ENCODE assay signal across 19 cellular contexts in the genomic region with DNA sequence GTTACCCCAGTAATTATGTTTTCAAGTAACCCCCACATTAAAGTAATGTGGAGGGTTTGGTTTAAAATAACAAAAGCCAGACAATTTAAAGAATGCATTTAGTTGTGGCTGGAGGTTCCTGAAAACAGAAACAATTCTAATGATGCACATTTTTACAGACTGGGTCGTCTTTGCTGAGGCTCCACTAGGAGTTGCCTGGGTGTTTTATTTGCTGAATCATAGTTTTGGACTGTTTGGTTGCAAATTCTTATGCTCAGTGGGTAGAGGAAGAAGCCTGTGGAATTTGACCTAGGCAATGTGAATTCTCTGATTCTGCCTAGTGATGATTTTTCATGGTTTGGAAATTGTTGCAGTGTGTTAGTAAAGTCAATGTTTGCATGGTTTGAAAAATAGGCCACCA. TPM values are rescaled to one million over a fixed set of nuclear protein-coding genes. Genes with fewer than 3 reads are reported as not detected.
A peak's percentile ranks its signal among the peaks of the same experiment; 100 is the strongest.
DNase-seq lines count a peak whose midpoint lies in the region; ATAC-seq and TF ChIP-seq lines count a peak whose summit lies in the region.
"Had no signal": no experiment of that assay in that cellular context is flagged by ENCODE, and none has a peak within 500 bp of the region (broad histone marks: within the 10 kb centered on the region; RNA-seq: fewer than 3 reads in every experiment).

No MANE protein-coding gene starts in this region.

- no peaks in the 10 kb centered on the region for H3K4me1 ChIP-seq in mesendoderm (ENCODE audit: control insufficient read depth, low read depth, low read length)
- no peaks in the 10 kb centered on the region for H3K4me1 ChIP-seq in Peyer's patch
- H3K4me1 ChIP-seq: body of pancreas, colonic mucosa, lower lobe of right lung, suprapubic skin, uterus had no signal

- H3K4ac ChIP-seq in mesendoderm (ENCODE audit: low read depth, low read length): no peak overlapping the region

- TF ChIP-seq CTCF in AG10803 (conservative IDR thresholded peaks at IDR 0.05; ENCODE audit: low read length): no peak
- TF ChIP-seq CTCF in Peyer's patch (IDR thresholded peaks at IDR 0.05): no peak

- peak overlapping the region; percentile 65 for H3K18ac ChIP-seq in mesendoderm (ENCODE audit: low read length)

- no CpG with 5 or more reads among the region's 1 CpG for WGBS in mesendoderm (ENCODE audit: extremely low coverage, insufficient coverage, low lambda C conversion rate)

- peaks cover 6% of the 10 kb centered on the region for H3K79me2 ChIP-seq in mesendoderm (ENCODE audit: control insufficient read depth, insufficient read depth, low read length)

- no peak overlapping the region for H3K4me3 ChIP-seq in AG10803 (ENCODE audit: low read length)
- no peak overlapping the region for H3K4me3 ChIP-seq in mesendoderm (ENCODE audit: low read length)
- no peak overlapping the region for H3K4me3 ChIP-seq in Peyer's patch
- H3K4me3 ChIP-seq: body of pancreas, colonic mucosa, lower lobe of right lung, suprapubic skin, uterus had no signal

- DNase-seq in AG10803 (ENCODE audit: low read depth) (peak; percentile 83), HS-27A (ENCODE audit: low read depth) (peak; percentile 27), astrocyte of the hippocampus (ENCODE audit: low read depth, low spot score) (peak; percentile 64), mesendoderm (peak; percentile 39), middle frontal gyrus (ENCODE audit: extremely low spot score, low spot score) (no peak), Peyer's patch (no peak)
- DNase-seq: activated CD4-positive, alpha-beta T cell treated with anti-CD3 and anti-CD28 coated beads for 48 hours; body of pancreas; colonic mucosa; DND-41; lower lobe of right lung; SHP77 treated with DMSO at 0.1 percent for 48 hours; T-helper 1 cell; uterus had no signal

- ATAC-seq in GM21423 (IDR thresholded peaks at IDR 0.05; ENCODE audit: unreplicated experiment) (no peak), GM18868 (IDR thresholded peaks at IDR 0.05; ENCODE audit: unreplicated experiment) (no peak)
- ATAC-seq: body of pancreas, lower lobe of right lung had no signal

- no peak overlapping the region for H2BK120ac ChIP-seq in mesendoderm (ENCODE audit: low read depth, low read length)

- no peaks in the 10 kb centered on the region for H3K9me3 ChIP-seq in Peyer's patch
- H3K9me3 ChIP-seq: body of pancreas, colonic mucosa, lower lobe of right lung, suprapubic skin, uterus had no signal

- H3K9ac ChIP-seq in mesendoderm (ENCODE audit: low read length): no peak overlapping the region

- H3K36me3 ChIP-seq in mesendoderm (ENCODE audit: control insufficient read depth, insufficient read depth, low read length) (no peaks in the 10 kb centered on the region), Peyer's patch (no peaks in the 10 kb centered on the region)
- H3K36me3 ChIP-seq: colonic mucosa, lower lobe of right lung, suprapubic skin, uterus had no signal

- H3K27ac ChIP-seq in mesendoderm (ENCODE audit: low read depth, low read length): no peak overlapping the region
- no peak overlapping the region for H3K27ac ChIP-seq in Peyer's patch
- H3K27ac ChIP-seq: body of pancreas, colonic mucosa, HL-60, lower lobe of right lung, suprapubic skin, uterus had no signal

- no peak overlapping the region for H2BK15ac ChIP-seq in mesendoderm (replicated peaks; ENCODE audit: low read depth)

- no peak for TF ChIP-seq POLR2A in Peyer's patch (IDR thresholded peaks at IDR 0.05)

- no peak overlapping the region for H2BK5ac ChIP-seq in mesendoderm (ENCODE audit: low read length)

- H3K27me3 ChIP-seq in mesendoderm (ENCODE audit: insufficient read depth, low read length, poor library complexity) (no peaks in the 10 kb centered on the region), Peyer's patch (no peaks in the 10 kb centered on the region)
- H3K27me3 ChIP-seq: body of pancreas, colonic mucosa, uterus had no signal

- H4K8ac ChIP-seq in mesendoderm (ENCODE audit: low read depth, low read length): no peak overlapping the region

- no peak overlapping the region for H3K56ac ChIP-seq in mesendoderm (ENCODE audit: low read length)

- no peak overlapping the region for H3K4me2 ChIP-seq in mesendoderm (ENCODE audit: low read length)

- H3K79me1 ChIP-seq in mesendoderm (ENCODE audit: low read length): peaks cover 12% of the 10 kb centered on the region

- no peak overlapping the region for H2AK5ac ChIP-seq in mesendoderm (ENCODE audit: low read length)

- no peak overlapping the region for H3K23ac ChIP-seq in mesendoderm (ENCODE audit: low read length)

- H4K5ac ChIP-seq in mesendoderm (ENCODE audit: low read length): no peak overlapping the region

RNA-seq across cellular contexts. Expression of a gene that starts 16.3 kb away (rescaled TPM):
- 28.3 TPM for polyA plus RNA-seq in mesendoderm (2013, experiment 1 of 2)
- polyA plus RNA-seq in mesendoderm (2013, experiment 2 of 2): 29.7 TPM
- under 1 TPM in 1 of 4 donors, not detected in 3; 0.66 TPM for total RNA-seq in Peyer's patch
- total RNA-seq: lower lobe of right lung had no signal
- polyA plus RNA-seq: AG04450 had no signal

Comparison
In these comparisons a context has a peak if more than half of its experiments do, and no peak if none do; other contexts are left out.
1. DNase-seq: peak in AG10803 (single experiment), HS-27A (single experiment), astrocyte of the hippocampus (single experiment) and mesendoderm (single experiment); none in middle frontal gyrus (single experiment) and Peyer's patch (0 of 3).